8 cellular contexts compared by ENCODE assay signal in the genomic region with DNA sequence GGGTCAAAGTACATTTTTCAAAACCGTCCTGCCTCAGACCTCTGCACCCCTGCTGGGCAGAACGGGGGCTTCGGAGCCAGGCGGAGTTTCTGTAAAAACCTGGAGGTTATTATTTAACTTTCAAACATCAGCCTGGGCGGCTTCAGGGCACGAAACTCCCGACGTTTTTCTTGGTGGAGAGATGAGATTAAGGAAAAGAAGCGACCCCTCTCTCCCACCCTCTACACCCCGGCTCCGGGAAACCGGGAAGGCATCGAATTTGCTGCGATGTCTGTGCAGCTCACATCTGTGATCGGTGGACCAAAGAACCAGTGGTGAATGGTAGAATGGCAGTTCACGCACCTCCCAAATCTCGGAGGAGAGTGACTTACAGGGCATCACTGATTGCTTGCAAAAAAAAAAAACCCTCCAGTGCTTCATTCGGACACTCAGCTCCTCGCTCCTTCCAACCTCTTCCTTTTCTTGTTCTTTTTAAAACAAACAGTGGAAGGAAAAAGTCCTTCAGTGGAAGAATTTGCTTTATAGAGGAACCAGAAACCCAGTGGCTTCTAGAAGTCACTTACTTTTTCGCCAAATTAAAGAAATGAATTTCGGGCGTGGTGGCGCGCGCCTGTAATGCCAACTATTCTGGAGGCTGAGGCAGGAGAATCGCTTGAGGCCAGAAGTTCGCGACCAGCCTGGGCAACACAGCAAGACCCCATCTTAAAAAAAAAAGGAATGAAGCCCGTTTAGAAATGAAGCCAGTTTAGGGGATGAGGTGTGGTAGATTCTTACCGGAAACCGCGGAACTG. TPM values are rescaled to one million over a fixed set of nuclear protein-coding genes. Genes with fewer than 3 reads are reported as not detected.
DNase-seq lines count a peak whose midpoint lies in the region; ATAC-seq and TF ChIP-seq lines count a peak whose summit lies in the region.

No MANE protein-coding gene starts in this region.

- H3K4me2 ChIP-seq in fibroblast of lung (ENCODE audit: extremely low read depth, insufficient read depth, low read length): peak overlapping the region; percentile 33

- peak overlapping the region; percentile 79 for H3K9ac ChIP-seq in fibroblast of lung (ENCODE audit: insufficient read depth, low read length)

- no peaks in the 10 kb centered on the region for H3K9me3 ChIP-seq in MG63
- H3K9me3 ChIP-seq in fibroblast of lung (ENCODE audit: control insufficient read depth, insufficient read depth, low read depth, low read length): no peaks in the 10 kb centered on the region
- no peaks in the 10 kb centered on the region for H3K9me3 ChIP-seq in naive thymus-derived CD4-positive, alpha-beta T cell (ENCODE audit: control insufficient read depth in 2 of 3, low read length in 3 of 3)

- H3K4me3 Mint-ChIP-seq in activated CD4-positive, alpha-beta memory T cell treated with anti-CD3 and anti-CD28 coated beads for 36 hours: peak overlapping the region; percentile 94
- peak overlapping the region; percentile 82 to 98 (median 94) for H3K4me3 Mint-ChIP-seq in naive thymus-derived CD4-positive, alpha-beta T cell

- H3K4me1 ChIP-seq in fibroblast of lung (ENCODE audit: control insufficient read depth, extremely low read depth, insufficient read depth, low read length): no peaks in the 10 kb centered on the region
- peaks cover 10 to 11% of the 10 kb centered on the region in 2 donors for H3K4me1 ChIP-seq in naive thymus-derived CD4-positive, alpha-beta T cell (ENCODE audit: control insufficient read depth in 2 of 2, insufficient read depth in 2 of 2, low read length in 2 of 2)

- H3K79me2 ChIP-seq in fibroblast of lung (ENCODE audit: control insufficient read depth, insufficient read depth, low read length): peaks cover 27% of the 10 kb centered on the region

- DNase-seq in COLO829 (ENCODE audit: low spot score) (peak; percentile 45), MG63 (peak; percentile 49), fibroblast of lung (ENCODE audit: low read depth in 2 of 2) (peak; percentile 41 to 58), T1000 (lab: John Stamatoyannopoulos, UW) (no peak)
- peak; percentile 45 for DNase-seq in activated CD4-positive, alpha-beta memory T cell treated with anti-CD3 and anti-CD28 coated beads for 36 hours
- DNase-seq in naive thymus-derived CD4-positive, alpha-beta T cell: peak in 4 of 9 donors; percentile 7 to 30 (median 13)

- peaks cover 27% of the 10 kb centered on the region for H3K4me1 Mint-ChIP-seq in activated CD4-positive, alpha-beta memory T cell treated with anti-CD3 and anti-CD28 coated beads for 36 hours (ENCODE audit: low read depth)
- peaks cover 15 to 44% (median 38%) of the 10 kb centered on the region in 7 donors for H3K4me1 Mint-ChIP-seq in naive thymus-derived CD4-positive, alpha-beta T cell

- CTCF ChIA-PET in activated CD4-positive, alpha-beta memory T cell treated with anti-CD3 and anti-CD28 coated beads for 36 hours (lab: Charles Lee): interaction anchor here (1.3 to 4.1 kb wide), 2 partner anchors 11 to 122 kb away, joined by 6 to 26 read pairs; no protein-coding TSS in a partner anchor
- CTCF ChIA-PET in naive thymus-derived CD4-positive, alpha-beta T cell (lab: Charles Lee): interaction anchor here (0.7 to 2.1 kb wide), 4 partner anchors 11 to 1428 kb away, joined by 3 to 6 read pairs (median 3); no protein-coding TSS in a partner anchor

- H3K27me3 ChIP-seq in MG63: no peaks in the 10 kb centered on the region
- no peaks in the 10 kb centered on the region for H3K27me3 ChIP-seq in fibroblast of lung (ENCODE audit: control insufficient read depth, insufficient read depth, low read length)
- H3K27me3 ChIP-seq in naive thymus-derived CD4-positive, alpha-beta T cell (ENCODE audit: control insufficient read depth in 2 of 2, insufficient read depth in 2 of 2, low read length in 2 of 2): no peaks in the 10 kb centered on the region

- H3K27me3 Mint-ChIP-seq in activated CD4-positive, alpha-beta memory T cell treated with anti-CD3 and anti-CD28 coated beads for 36 hours: no peaks in the 10 kb centered on the region
- no peaks in the 10 kb centered on the region for H3K27me3 Mint-ChIP-seq in naive thymus-derived CD4-positive, alpha-beta T cell

- H3K27ac Mint-ChIP-seq in activated CD4-positive, alpha-beta memory T cell treated with anti-CD3 and anti-CD28 coated beads for 36 hours: peak overlapping the region; percentile 86
- peak overlapping the region; percentile 85 to 95 (median 90) for H3K27ac Mint-ChIP-seq in naive thymus-derived CD4-positive, alpha-beta T cell

- H4K20me1 ChIP-seq in fibroblast of lung (ENCODE audit: control insufficient read depth, extremely low read depth, insufficient read depth, low read length): no peaks in the 10 kb centered on the region

- no peaks in the 10 kb centered on the region for H3K36me3 Mint-ChIP-seq in activated CD4-positive, alpha-beta memory T cell treated with anti-CD3 and anti-CD28 coated beads for 36 hours
- peaks cover 0 to 1% (median 0%) of the 10 kb centered on the region in 5 donors for H3K36me3 Mint-ChIP-seq in naive thymus-derived CD4-positive, alpha-beta T cell

- POLR2A ChIA-PET in activated CD4-positive, alpha-beta memory T cell treated with anti-CD3 and anti-CD28 coated beads for 36 hours (lab: Charles Lee): interaction anchor here (1.2 kb wide), 1 partner anchor 41 kb away, joined by 4 read pairs; the partner anchor contains the start of gene MED18
- POLR2A ChIA-PET in naive thymus-derived CD4-positive, alpha-beta T cell (lab: Charles Lee): interaction anchor here (0.6 to 1.8 kb wide), 8 partner anchors 36 to 516 kb away, joined by 3 to 5 read pairs (median 4); partner anchors contain the start of genes MED18 and TRNAU1AP

- H3K9me3 Mint-ChIP-seq in activated CD4-positive, alpha-beta memory T cell treated with anti-CD3 and anti-CD28 coated beads for 36 hours: no peaks in the 10 kb centered on the region
- H3K9me3 Mint-ChIP-seq in naive thymus-derived CD4-positive, alpha-beta T cell: no peaks in the 10 kb centered on the region

- ATAC-seq in GM19395 (IDR thresholded peaks at IDR 0.05; ENCODE audit: unreplicated experiment) (peak; percentile 18), GM18519 (IDR thresholded peaks at IDR 0.05; ENCODE audit: low FRiP score, unreplicated experiment) (no peak)
- ATAC-seq in naive thymus-derived CD4-positive, alpha-beta T cell: no peak

- peak overlapping the region; percentile 65 for H2AFZ ChIP-seq in fibroblast of lung (ENCODE audit: low read length)

- H3K36me3 ChIP-seq in MG63 (peaks cover 6% of the 10 kb centered on the region; the same call in 1 of the 2 replicates), fibroblast of lung (ENCODE audit: control insufficient read depth, insufficient read depth, low read length) (no peaks in the 10 kb centered on the region)
- peaks cover 0 to 7% (median 0%) of the 10 kb centered on the region in 3 experiments for H3K36me3 ChIP-seq in naive thymus-derived CD4-positive, alpha-beta T cell (ENCODE audit: control insufficient read depth in 2 of 3, insufficient read depth in 3 of 3, low read length in 3 of 3)

- H3K27ac ChIP-seq in fibroblast of lung (ENCODE audit: insufficient read depth, low read length): peak overlapping the region; percentile 87
- peak overlapping the region; percentile 79 for H3K27ac ChIP-seq in naive thymus-derived CD4-positive, alpha-beta T cell (ENCODE audit: low read depth, low read length)

- TF ChIP-seq CTCF in fibroblast of lung (conservative IDR thresholded peaks at IDR 0.05 in 1 of 2, IDR thresholded peaks at IDR 0.05 in 1 of 2; ENCODE audit: low read depth in 1 of 2, low read length in 2 of 2): peak in 1 of 2 donors; percentile 14

- peak overlapping the region; percentile 76 for H3K4me3 ChIP-seq in MG63
- peak overlapping the region; percentile 67 to 87 (median 76) for H3K4me3 ChIP-seq in fibroblast of lung (replicated peaks in 1 of 4; ENCODE audit: control extremely low read depth in 1 of 4, insufficient read depth in 1 of 4, low read depth in 3 of 4, low read length in 4 of 4)
- H3K4me3 ChIP-seq in naive thymus-derived CD4-positive, alpha-beta T cell (ENCODE audit: low read length): peak overlapping the region; percentile 74

- intact Hi-C loops in activated CD4-positive, alpha-beta memory T cell treated with anti-CD3 and anti-CD28 coated beads for 36 hours (cut with micrococcal nuclease): no loop called here
- intact Hi-C loops in naive thymus-derived CD4-positive, alpha-beta T cell (cut with micrococcal nuclease): no loop called here

RNA-seq across cellular contexts. Expression of gene PHACTR4, which starts 0.9 kb away (rescaled TPM):
- 0.07 and 6.9 TPM in 2 replicates for total RNA-seq in MG63 (2014; rRNA removed; shearing (Covaris generic); ENCODE audit: low replicate concordance)
- total RNA-seq in activated CD4-positive, alpha-beta memory T cell treated with anti-CD3 and anti-CD28 coated beads for 36 hours: 10 to 100 TPM; 19.5 to 21.5 TPM
- 4.4 and 6.9 TPM in 2 replicates for total RNA-seq in fibroblast of lung
- polyA plus RNA-seq in fibroblast of lung: 5.5 and 8.4 TPM in 2 replicates
- polyA plus RNA-seq in fibroblast of lung (2012): 13.5 and 13.6 TPM in 2 replicates
- 20.1 and 30.6 TPM in 2 replicates for polyA minus RNA-seq in fibroblast of lung (ENCODE audit: low replicate concordance)
- 10 to 100 TPM; 19.8 to 29.0 (median 25.7) TPM for total RNA-seq in naive thymus-derived CD4-positive, alpha-beta T cell
- 10 to 100 TPM in 1 of 2 donors, 1 to 10 TPM in 1; 8.5 to 22.9 TPM for polyA plus RNA-seq in naive thymus-derived CD4-positive, alpha-beta T cell

RNA-seq across cellular contexts. Expression of gene MED18, which starts 41.6 kb away (rescaled TPM):
- total RNA-seq in MG63 (2014; rRNA removed; shearing (Covaris generic); ENCODE audit: low replicate concordance): 21.1 and 30.0 TPM in 2 replicates
- total RNA-seq in activated CD4-positive, alpha-beta memory T cell treated with anti-CD3 and anti-CD28 coated beads for 36 hours: 10 to 100 TPM; 19.8 to 20.0 TPM
- total RNA-seq in fibroblast of lung: 26.1 and 29.3 TPM in 2 replicates
- polyA plus RNA-seq in fibroblast of lung: 14.5 and 16.3 TPM in 2 replicates
- polyA plus RNA-seq in fibroblast of lung (2012): 13.4 and 15.3 TPM in 2 replicates
- 30.9 and 34.0 TPM in 2 replicates for polyA minus RNA-seq in fibroblast of lung (ENCODE audit: low replicate concordance)
- total RNA-seq in naive thymus-derived CD4-positive, alpha-beta T cell: 10 to 100 TPM in 3 of 5 experiments, 1 to 10 TPM in 2; 5.5 to 23.0 (median 14.4) TPM
- 10 to 100 TPM in 1 of 2 donors, 1 to 10 TPM in 1; 4.5 to 13.2 TPM for polyA plus RNA-seq in naive thymus-derived CD4-positive, alpha-beta T cell
